ENCODE assay signal across 1 cellular context in the genomic region with DNA sequence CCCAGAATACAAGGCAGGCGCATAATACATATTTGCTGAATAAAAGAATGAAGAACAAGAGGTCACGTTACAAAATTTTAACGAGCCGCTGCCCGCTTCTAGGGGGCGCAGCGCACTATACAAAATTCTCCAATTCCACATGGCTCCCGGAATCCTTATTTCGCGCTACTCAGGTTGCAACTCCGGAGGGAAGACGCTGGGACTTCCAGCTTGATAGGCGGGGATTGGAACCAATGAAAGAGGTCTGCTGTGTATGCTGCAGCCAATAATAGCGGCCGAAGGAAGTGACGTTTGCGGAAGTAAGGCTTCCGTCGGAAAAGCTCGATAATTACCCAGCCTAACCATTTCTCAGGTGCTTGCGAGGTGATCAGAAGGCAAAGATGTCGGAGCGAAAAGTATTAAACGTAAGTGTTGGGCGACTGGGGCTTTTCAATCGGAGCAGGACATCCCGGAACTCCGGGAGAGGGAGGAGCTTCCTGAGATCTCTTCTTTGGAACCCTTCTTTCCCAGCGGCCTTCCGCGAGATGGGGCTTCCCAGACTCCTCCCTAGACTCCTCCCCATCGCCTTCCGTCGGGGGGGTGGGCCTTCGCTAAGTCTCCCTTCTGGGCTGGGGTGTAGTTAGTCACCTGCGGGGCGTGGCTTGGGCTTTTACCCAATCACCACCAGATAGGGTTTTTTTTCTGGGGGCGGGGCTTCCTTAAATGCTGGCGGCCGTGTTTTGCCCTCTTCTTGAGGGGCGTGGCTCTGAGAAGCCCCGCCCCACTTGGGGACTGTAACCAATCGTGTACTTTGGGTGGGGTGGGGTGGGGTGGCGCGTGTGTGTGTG.
TF ChIP-seq lines count a peak whose summit lies in the region.

A gene (plus strand): TSS at position 314 of the 827 bp plus-strand sequence. CDS start 67 bp downstream, at position 381.

TF ChIP-seq in WTC11, 78 proteins besides CTCF, POLR2A, EP300 and RAD21 (continued from another document):
- TF ChIP-seq, protein P1, sequence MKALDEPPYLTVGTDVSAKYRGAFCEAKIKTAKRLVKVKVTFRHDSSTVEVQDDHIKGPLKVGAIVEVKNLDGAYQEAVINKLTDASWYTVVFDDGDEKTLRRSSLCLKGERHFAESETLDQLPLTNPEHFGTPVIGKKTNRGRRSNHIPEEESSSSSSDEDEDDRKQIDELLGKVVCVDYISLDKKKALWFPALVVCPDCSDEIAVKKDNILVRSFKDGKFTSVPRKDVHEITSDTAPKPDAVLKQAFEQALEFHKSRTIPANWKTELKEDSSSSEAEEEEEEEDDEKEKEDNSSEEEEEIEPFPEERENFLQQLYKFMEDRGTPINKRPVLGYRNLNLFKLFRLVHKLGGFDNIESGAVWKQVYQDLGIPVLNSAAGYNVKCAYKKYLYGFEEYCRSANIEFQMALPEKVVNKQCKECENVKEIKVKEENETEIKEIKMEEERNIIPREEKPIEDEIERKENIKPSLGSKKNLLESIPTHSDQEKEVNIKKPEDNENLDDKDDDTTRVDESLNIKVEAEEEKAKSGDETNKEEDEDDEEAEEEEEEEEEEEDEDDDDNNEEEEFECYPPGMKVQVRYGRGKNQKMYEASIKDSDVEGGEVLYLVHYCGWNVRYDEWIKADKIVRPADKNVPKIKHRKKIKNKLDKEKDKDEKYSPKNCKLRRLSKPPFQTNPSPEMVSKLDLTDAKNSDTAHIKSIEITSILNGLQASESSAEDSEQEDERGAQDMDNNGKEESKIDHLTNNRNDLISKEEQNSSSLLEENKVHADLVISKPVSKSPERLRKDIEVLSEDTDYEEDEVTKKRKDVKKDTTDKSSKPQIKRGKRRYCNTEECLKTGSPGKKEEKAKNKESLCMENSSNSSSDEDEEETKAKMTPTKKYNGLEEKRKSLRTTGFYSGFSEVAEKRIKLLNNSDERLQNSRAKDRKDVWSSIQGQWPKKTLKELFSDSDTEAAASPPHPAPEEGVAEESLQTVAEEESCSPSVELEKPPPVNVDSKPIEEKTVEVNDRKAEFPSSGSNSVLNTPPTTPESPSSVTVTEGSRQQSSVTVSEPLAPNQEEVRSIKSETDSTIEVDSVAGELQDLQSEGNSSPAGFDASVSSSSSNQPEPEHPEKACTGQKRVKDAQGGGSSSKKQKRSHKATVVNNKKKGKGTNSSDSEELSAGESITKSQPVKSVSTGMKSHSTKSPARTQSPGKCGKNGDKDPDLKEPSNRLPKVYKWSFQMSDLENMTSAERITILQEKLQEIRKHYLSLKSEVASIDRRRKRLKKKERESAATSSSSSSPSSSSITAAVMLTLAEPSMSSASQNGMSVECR (CRISPR knock-in tag; IDR thresholded peaks at IDR 0.05; ENCODE audit: borderline replicate concordance): no peak
- peak; percentile 77 for TF ChIP-seq GABPB1 (CRISPR knock-in tag; IDR thresholded peaks at IDR 0.05)
- TF ChIP-seq, protein P2, sequence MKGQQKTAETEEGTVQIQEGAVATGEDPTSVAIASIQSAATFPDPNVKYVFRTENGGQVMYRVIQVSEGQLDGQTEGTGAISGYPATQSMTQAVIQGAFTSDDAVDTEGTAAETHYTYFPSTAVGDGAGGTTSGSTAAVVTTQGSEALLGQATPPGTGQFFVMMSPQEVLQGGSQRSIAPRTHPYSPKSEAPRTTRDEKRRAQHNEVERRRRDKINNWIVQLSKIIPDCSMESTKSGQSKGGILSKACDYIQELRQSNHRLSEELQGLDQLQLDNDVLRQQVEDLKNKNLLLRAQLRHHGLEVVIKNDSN (CRISPR knock-in tag; IDR thresholded peaks at IDR 0.05): peak; percentile 56; the same call in 1 of the 2 replicates
- TF ChIP-seq, protein P3, sequence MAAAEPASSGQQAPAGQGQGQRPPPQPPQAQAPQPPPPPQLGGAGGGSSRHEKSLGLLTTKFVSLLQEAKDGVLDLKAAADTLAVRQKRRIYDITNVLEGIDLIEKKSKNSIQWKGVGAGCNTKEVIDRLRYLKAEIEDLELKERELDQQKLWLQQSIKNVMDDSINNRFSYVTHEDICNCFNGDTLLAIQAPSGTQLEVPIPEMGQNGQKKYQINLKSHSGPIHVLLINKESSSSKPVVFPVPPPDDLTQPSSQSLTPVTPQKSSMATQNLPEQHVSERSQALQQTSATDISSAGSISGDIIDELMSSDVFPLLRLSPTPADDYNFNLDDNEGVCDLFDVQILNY (CRISPR knock-in tag; IDR thresholded peaks at IDR 0.05): no peak
- TF ChIP-seq, protein P4, sequence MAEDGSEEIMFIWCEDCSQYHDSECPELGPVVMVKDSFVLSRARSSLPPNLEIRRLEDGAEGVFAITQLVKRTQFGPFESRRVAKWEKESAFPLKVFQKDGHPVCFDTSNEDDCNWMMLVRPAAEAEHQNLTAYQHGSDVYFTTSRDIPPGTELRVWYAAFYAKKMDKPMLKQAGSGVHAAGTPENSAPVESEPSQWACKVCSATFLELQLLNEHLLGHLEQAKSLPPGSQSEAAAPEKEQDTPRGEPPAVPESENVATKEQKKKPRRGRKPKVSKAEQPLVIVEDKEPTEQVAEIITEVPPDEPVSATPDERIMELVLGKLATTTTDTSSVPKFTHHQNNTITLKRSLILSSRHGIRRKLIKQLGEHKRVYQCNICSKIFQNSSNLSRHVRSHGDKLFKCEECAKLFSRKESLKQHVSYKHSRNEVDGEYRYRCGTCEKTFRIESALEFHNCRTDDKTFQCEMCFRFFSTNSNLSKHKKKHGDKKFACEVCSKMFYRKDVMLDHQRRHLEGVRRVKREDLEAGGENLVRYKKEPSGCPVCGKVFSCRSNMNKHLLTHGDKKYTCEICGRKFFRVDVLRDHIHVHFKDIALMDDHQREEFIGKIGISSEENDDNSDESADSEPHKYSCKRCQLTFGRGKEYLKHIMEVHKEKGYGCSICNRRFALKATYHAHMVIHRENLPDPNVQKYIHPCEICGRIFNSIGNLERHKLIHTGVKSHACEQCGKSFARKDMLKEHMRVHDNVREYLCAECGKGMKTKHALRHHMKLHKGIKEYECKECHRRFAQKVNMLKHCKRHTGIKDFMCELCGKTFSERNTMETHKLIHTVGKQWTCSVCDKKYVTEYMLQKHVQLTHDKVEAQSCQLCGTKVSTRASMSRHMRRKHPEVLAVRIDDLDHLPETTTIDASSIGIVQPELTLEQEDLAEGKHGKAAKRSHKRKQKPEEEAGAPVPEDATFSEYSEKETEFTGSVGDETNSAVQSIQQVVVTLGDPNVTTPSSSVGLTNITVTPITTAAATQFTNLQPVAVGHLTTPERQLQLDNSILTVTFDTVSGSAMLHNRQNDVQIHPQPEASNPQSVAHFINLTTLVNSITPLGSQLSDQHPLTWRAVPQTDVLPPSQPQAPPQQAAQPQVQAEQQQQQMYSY (CRISPR knock-in tag; IDR thresholded peaks at IDR 0.05): no peak
- TF ChIP-seq ZNF317 (CRISPR knock-in tag; IDR thresholded peaks at IDR 0.05; ENCODE audit: borderline replicate concordance, low read depth): no peak
- TF ChIP-seq SMAD3 (CRISPR knock-in tag; IDR thresholded peaks at IDR 0.05; ENCODE audit: borderline replicate concordance): no peak
- 0 out of 2 replicates have a peak, but pooled peaks have one; percentile 15 for TF ChIP-seq HMGA2 (CRISPR knock-in tag; IDR thresholded peaks at IDR 0.05)
- TF ChIP-seq, protein P5, sequence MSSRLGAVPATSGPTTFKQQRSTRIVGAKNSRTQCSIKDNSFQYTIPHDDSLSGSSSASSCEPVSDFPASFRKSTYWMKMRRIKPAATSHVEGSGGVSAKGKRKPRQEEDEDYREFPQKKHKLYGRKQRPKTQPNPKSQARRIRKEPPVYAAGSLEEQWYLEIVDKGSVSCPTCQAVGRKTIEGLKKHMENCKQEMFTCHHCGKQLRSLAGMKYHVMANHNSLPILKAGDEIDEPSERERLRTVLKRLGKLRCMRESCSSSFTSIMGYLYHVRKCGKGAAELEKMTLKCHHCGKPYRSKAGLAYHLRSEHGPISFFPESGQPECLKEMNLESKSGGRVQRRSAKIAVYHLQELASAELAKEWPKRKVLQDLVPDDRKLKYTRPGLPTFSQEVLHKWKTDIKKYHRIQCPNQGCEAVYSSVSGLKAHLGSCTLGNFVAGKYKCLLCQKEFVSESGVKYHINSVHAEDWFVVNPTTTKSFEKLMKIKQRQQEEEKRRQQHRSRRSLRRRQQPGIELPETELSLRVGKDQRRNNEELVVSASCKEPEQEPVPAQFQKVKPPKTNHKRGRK (CRISPR knock-in tag; IDR thresholded peaks at IDR 0.05; ENCODE audit: borderline replicate concordance): no peak
- TF ChIP-seq JAZF1 (CRISPR knock-in tag; IDR thresholded peaks at IDR 0.05): no peak
- peak; percentile 67; the same call in 1 of the 2 replicates for TF ChIP-seq ZNF263 (CRISPR knock-in tag; IDR thresholded peaks at IDR 0.05; ENCODE audit: low read depth)
- TF ChIP-seq, protein P6, sequence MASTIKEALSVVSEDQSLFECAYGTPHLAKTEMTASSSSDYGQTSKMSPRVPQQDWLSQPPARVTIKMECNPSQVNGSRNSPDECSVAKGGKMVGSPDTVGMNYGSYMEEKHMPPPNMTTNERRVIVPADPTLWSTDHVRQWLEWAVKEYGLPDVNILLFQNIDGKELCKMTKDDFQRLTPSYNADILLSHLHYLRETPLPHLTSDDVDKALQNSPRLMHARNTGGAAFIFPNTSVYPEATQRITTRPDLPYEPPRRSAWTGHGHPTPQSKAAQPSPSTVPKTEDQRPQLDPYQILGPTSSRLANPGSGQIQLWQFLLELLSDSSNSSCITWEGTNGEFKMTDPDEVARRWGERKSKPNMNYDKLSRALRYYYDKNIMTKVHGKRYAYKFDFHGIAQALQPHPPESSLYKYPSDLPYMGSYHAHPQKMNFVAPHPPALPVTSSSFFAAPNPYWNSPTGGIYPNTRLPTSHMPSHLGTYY (CRISPR knock-in tag; IDR thresholded peaks at IDR 0.05): no peak
- no peak; the same call in 1 of the 2 replicates for TF ChIP-seq SP1 (CRISPR knock-in tag; conservative IDR thresholded peaks at IDR 0.05)
- TF ChIP-seq ZNF121 (CRISPR knock-in tag; IDR thresholded peaks at IDR 0.05): no peak
- TF ChIP-seq OVOL2 (CRISPR knock-in tag; IDR thresholded peaks at IDR 0.05; ENCODE audit: borderline replicate concordance): no peak
- peak; percentile 100 for TF ChIP-seq NFYB (CRISPR knock-in tag; conservative IDR thresholded peaks at IDR 0.05; ENCODE audit: low read depth)
- no peak for TF ChIP-seq NFATC4 (CRISPR knock-in tag; IDR thresholded peaks at IDR 0.05)
- peak; percentile 97 for TF ChIP-seq CREM (CRISPR knock-in tag; IDR thresholded peaks at IDR 0.05)
- TF ChIP-seq ZNF219 (CRISPR knock-in tag; IDR thresholded peaks at IDR 0.05; ENCODE audit: borderline replicate concordance): no peak
- TF ChIP-seq MXD4 (CRISPR knock-in tag; IDR thresholded peaks at IDR 0.05; ENCODE audit: borderline replicate concordance): no peak
- TF ChIP-seq NFE2L1 (CRISPR knock-in tag; IDR thresholded peaks at IDR 0.05): no peak
- TF ChIP-seq, protein P7, sequence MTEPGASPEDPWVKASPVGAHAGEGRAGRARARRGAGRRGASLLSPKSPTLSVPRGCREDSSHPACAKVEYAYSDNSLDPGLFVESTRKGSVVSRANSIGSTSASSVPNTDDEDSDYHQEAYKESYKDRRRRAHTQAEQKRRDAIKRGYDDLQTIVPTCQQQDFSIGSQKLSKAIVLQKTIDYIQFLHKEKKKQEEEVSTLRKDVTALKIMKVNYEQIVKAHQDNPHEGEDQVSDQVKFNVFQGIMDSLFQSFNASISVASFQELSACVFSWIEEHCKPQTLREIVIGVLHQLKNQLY (CRISPR knock-in tag; IDR thresholded peaks at IDR 0.05): no peak
- TF ChIP-seq ZNF232 (CRISPR knock-in tag; IDR thresholded peaks at IDR 0.05): no peak
- no peak for TF ChIP-seq TEAD4 (CRISPR knock-in tag; IDR thresholded peaks at IDR 0.05)
- TF ChIP-seq, protein P8, sequence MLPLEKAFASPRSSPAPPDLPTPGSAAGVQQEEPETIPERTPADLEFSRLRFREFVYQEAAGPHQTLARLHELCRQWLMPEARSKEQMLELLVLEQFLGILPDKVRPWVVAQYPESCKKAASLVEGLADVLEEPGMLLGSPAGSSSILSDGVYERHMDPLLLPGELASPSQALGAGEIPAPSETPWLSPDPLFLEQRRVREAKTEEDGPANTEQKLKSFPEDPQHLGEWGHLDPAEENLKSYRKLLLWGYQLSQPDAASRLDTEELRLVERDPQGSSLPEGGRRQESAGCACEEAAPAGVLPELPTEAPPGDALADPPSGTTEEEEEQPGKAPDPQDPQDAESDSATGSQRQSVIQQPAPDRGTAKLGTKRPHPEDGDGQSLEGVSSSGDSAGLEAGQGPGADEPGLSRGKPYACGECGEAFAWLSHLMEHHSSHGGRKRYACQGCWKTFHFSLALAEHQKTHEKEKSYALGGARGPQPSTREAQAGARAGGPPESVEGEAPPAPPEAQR (CRISPR knock-in tag; IDR thresholded peaks at IDR 0.05): no peak
- TF ChIP-seq, protein P9, sequence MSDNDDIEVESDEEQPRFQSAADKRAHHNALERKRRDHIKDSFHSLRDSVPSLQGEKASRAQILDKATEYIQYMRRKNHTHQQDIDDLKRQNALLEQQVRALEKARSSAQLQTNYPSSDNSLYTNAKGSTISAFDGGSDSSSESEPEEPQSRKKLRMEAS (CRISPR knock-in tag; IDR thresholded peaks at IDR 0.05): peak; percentile 80
- TF ChIP-seq JUN (CRISPR knock-in tag; IDR thresholded peaks at IDR 0.05): no peak
- peak; percentile 82 for TF ChIP-seq CREB1 (CRISPR knock-in tag; IDR thresholded peaks at IDR 0.05)
- TF ChIP-seq TEAD1 (CRISPR knock-in tag; IDR thresholded peaks at IDR 0.05): 0 out of 2 replicates have a peak, but pooled peaks have one; percentile 24
- TF ChIP-seq ETV6 (CRISPR knock-in tag; IDR thresholded peaks at IDR 0.05): no peak
- TF ChIP-seq, protein P10, sequence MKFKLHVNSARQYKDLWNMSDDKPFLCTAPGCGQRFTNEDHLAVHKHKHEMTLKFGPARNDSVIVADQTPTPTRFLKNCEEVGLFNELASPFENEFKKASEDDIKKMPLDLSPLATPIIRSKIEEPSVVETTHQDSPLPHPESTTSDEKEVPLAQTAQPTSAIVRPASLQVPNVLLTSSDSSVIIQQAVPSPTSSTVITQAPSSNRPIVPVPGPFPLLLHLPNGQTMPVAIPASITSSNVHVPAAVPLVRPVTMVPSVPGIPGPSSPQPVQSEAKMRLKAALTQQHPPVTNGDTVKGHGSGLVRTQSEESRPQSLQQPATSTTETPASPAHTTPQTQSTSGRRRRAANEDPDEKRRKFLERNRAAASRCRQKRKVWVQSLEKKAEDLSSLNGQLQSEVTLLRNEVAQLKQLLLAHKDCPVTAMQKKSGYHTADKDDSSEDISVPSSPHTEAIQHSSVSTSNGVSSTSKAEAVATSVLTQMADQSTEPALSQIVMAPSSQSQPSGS (CRISPR knock-in tag; IDR thresholded peaks at IDR 0.05; ENCODE audit: borderline replicate concordance, low read depth): no peak
- no peak for TF ChIP-seq SMAD4 (CRISPR knock-in tag; IDR thresholded peaks at IDR 0.05)
- no peak for TF ChIP-seq GTF2I (CRISPR knock-in tag; conservative IDR thresholded peaks at IDR 0.05)
- TF ChIP-seq ELF4 (CRISPR knock-in tag; IDR thresholded peaks at IDR 0.05; ENCODE audit: low read depth): no peak
- no peak for TF ChIP-seq FOXP1 (CRISPR knock-in tag; IDR thresholded peaks at IDR 0.05; ENCODE audit: borderline replicate concordance)
- no peak for TF ChIP-seq ZNF423 (CRISPR knock-in tag; IDR thresholded peaks at IDR 0.05)
- TF ChIP-seq NR1H2 (CRISPR knock-in tag; IDR thresholded peaks at IDR 0.05): no peak
- TF ChIP-seq ZNF138 (CRISPR knock-in tag; conservative IDR thresholded peaks at IDR 0.05): no peak
- TF ChIP-seq, protein P11, sequence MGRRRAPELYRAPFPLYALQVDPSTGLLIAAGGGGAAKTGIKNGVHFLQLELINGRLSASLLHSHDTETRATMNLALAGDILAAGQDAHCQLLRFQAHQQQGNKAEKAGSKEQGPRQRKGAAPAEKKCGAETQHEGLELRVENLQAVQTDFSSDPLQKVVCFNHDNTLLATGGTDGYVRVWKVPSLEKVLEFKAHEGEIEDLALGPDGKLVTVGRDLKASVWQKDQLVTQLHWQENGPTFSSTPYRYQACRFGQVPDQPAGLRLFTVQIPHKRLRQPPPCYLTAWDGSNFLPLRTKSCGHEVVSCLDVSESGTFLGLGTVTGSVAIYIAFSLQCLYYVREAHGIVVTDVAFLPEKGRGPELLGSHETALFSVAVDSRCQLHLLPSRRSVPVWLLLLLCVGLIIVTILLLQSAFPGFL (CRISPR knock-in tag; IDR thresholded peaks at IDR 0.05; ENCODE audit: borderline replicate concordance): no peak
